Comparison of ENCODE assay signal across 11 cellular contexts in genomic region chr14:103207038-103207403, GRCh38.
A peak's percentile ranks its signal among the peaks of the same experiment; 100 is the strongest.
DNase-seq lines count a peak whose midpoint lies in the region; ATAC-seq and TF ChIP-seq lines count a peak whose summit lies in the region.
"Had no signal": no experiment of that assay in that cellular context is flagged by ENCODE, and none has a peak within 500 bp of the region (broad histone marks: within the 10 kb centered on the region; RNA-seq: fewer than 3 reads in every experiment).

No MANE protein-coding gene starts in this region.

- H3K27me3 ChIP-seq in A673 (replicated peaks; ENCODE audit: insufficient read depth, low read depth, low read length, poor library complexity) (no peaks in the 10 kb centered on the region), muscle layer of duodenum (ENCODE audit: low read depth, low read length) (peaks cover 3% of the 10 kb centered on the region)

- TF ChIP-seq CTCF in A673 (conservative IDR thresholded peaks at IDR 0.05; ENCODE audit: low read depth, low read length) (no peak), fibroblast of pulmonary artery (IDR thresholded peaks at IDR 0.05; ENCODE audit: low read length, missing control alignments) (no peak)

- H3K9me3 ChIP-seq in A673 (ENCODE audit: low read depth, low read length, poor library complexity, severe bottlenecking) (peaks cover 19% of the 10 kb centered on the region), muscle layer of duodenum (ENCODE audit: control insufficient read depth in 1 of 2, low read length in 2 of 2) (peaks cover 7 to 8% of the 10 kb centered on the region in 2 donors)

- H3K27ac ChIP-seq in A673 (ENCODE audit: low read depth, low read length, poor library complexity, severe bottlenecking) (no peak overlapping the region), muscle layer of duodenum (ENCODE audit: low read length) (peak overlapping the region; percentile 76)
- H3K27ac ChIP-seq: C4-2B had no signal

- no peak for ATAC-seq in GM19455 (IDR thresholded peaks at IDR 0.05; ENCODE audit: unreplicated experiment)
- ATAC-seq in GM21619 (IDR thresholded peaks at IDR 0.05; ENCODE audit: unreplicated experiment) = no peak

- DNase-seq in A673 (ENCODE audit: low spot score) (no peak), NCI-H69 (lab: John Stamatoyannopoulos, UW) (peak; percentile 21), fibroblast of pulmonary artery (ENCODE audit: low read depth) (peak; percentile 14), NCI-H2029 (lab: John Stamatoyannopoulos, UW) (no peak), NCI-H2029 treated with DMSO at 0.1 percent for 48 hours (lab: John Stamatoyannopoulos, UW) (no peak)
- DNase-seq: HCEC 1CT, NCI-H187 had no signal

- intact Hi-C loops in A673 (cut with micrococcal nuclease; ENCODE audit: unreplicated experiment) = no loop called here

- BruUV-seq in A673 (replicated peaks; lab: Mats Ljungman, UMichigan) = no TSS peak

- no peaks in the 10 kb centered on the region for H3K36me3 ChIP-seq in A673 (ENCODE audit: insufficient read depth, low read length, poor library complexity, severe bottlenecking)
- H3K36me3 ChIP-seq in muscle layer of duodenum (ENCODE audit: control insufficient read depth in 1 of 2, insufficient read depth in 2 of 2, low read length in 2 of 2) = no peaks in the 10 kb centered on the region

- H3K4me1 ChIP-seq in A673 (ENCODE audit: insufficient read depth, low read length, poor library complexity, severe bottlenecking) = no peaks in the 10 kb centered on the region
- H3K4me1 ChIP-seq in muscle layer of duodenum (ENCODE audit: control insufficient read depth in 1 of 2, insufficient read depth in 2 of 2, low read length in 2 of 2) = peaks cover 0 to 3% of the 10 kb centered on the region in 2 donors

- CTCF ChIA-PET in A673 (lab: Charles Lee) = no interaction called here

- POLR2A ChIA-PET in A673 (lab: Charles Lee; ENCODE audit: low non-redundant PET) = no interaction called here

- H3K4me3 ChIP-seq in A673 (ENCODE audit: low read depth, low read length, poor library complexity, severe bottlenecking) (peak overlapping the region; percentile 38), fibroblast of pulmonary artery (replicated peaks; ENCODE audit: low read depth, low read length) (peak overlapping the region; percentile 34), muscle layer of duodenum (ENCODE audit: low read depth in 1 of 2, low read length in 2 of 2) (peak overlapping the region; percentile 55 to 62)

Comparison
In these comparisons a context has a peak if more than half of its experiments do, and no peak if none do; other contexts are left out.
1. DNase-seq: peak in NCI-H69 (single experiment) and fibroblast of pulmonary artery (single experiment); none in A673 (single experiment), NCI-H2029 (single experiment) and NCI-H2029 treated with DMSO at 0.1 percent for 48 hours (single experiment).
2. Peak in every context shown above with its lines, with median percentiles within 50 percentile points of each other: H3K4me3 ChIP-seq.